Comparison of ENCODE assay signal across 20 cellular contexts in genomic region chr14:62064741-62065323, GRCh38.
"Had no signal": no experiment of that assay in that cellular context is flagged by ENCODE, and none has a peak within 500 bp of the region (broad histone marks: within the 10 kb centered on the region; RNA-seq: fewer than 3 reads in every experiment).

No MANE protein-coding gene starts in this region.

- ATAC-seq: activated CD4-positive, alpha-beta T cell treated with anti-CD3 and anti-CD28 coated beads for 36 hours; activated naive CD4-positive, alpha-beta T cell treated with anti-CD3 and anti-CD28 coated beads, Interleukin-2, amount 50 U/mL, for 72 hours; left cardiac atrium; mucosa of descending colon; naive thymus-derived CD4-positive, alpha-beta T cell; right lobe of liver; stimulated activated effector memory CD8-positive, alpha-beta T cell treated with anti-CD3 and anti-CD28 coated beads, Interleukin-12 subunit alpha, Interleukin-12 subunit beta, amount 100 ng/mL, for 72 hours; upper lobe of right lung had no signal

- H3K4me1 ChIP-seq: adrenal gland, esophagus muscularis mucosa, right lobe of liver, stomach, testis had no signal

- DNase-seq: activated CD4-positive, alpha-beta memory T cell treated with anti-CD3 and anti-CD28 coated beads for 36 hours; activated CD4-positive, alpha-beta T cell treated with anti-CD3 and anti-CD28 coated beads for 36 hours; activated gamma-delta T cell treated with Interleukin-2 at 50 U/mL for 16 hours; activated T-cell treated with anti-CD3 and anti-CD28 coated beads for 4 hours; adrenal gland; cerebellar nuclear complex; effector CD8-positive, alpha-beta T cell; left cardiac atrium; mesenchymal stem cell; mucosa of descending colon; naive thymus-derived CD4-positive, alpha-beta T cell; right lobe of liver; stimulated activated CD4-positive, alpha-beta T cell treated with anti-CD3 and anti-CD28 coated beads, Interleukin-4, amount 100 ng/mL, for 24 hours; stomach; testis; upper lobe of right lung had no signal

- H3K36me3 ChIP-seq: adrenal gland, esophagus muscularis mucosa, right lobe of liver, stomach, upper lobe of right lung had no signal

- H3K4me2 ChIP-seq: smooth muscle cell had no signal

- H3K27me3 ChIP-seq: adrenal gland, esophagus muscularis mucosa, right lobe of liver, testis, upper lobe of right lung had no signal

- H3K9me3 ChIP-seq: adrenal gland, esophagus muscularis mucosa, mucosa of descending colon, stomach, testis, upper lobe of right lung had no signal

- H3K27ac ChIP-seq: adrenal gland, esophagus muscularis mucosa, right lobe of liver, stomach, testis, upper lobe of right lung had no signal

- H3K4me3 ChIP-seq: adrenal gland, esophagus muscularis mucosa, mucosa of descending colon, right lobe of liver, smooth muscle cell, stomach, testis, upper lobe of right lung had no signal
